ENCODE assay signal across 27 cellular contexts in the genomic region with DNA sequence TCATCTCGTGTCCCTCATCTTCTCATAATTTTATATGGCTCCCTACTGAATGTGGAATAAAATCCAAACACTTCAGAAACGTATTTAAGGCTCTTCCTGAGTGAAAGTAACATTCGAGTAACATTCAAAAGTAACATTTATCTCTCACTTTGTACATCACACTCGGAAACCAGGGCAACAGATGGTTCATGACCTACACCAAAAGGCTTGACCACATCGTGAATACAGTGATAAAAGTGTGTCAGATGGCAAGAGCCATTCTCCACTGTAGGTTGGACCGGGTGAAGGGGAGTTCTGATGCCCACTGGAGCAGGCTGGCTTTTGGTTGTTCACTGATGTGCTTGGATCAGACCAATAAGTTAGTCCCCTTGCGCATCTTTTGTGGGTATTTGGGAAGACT. TPM values are rescaled to one million over a fixed set of nuclear protein-coding genes. Genes with fewer than 3 reads are reported as not detected.
"Had no signal": no experiment of that assay in that cellular context is flagged by ENCODE, and none has a peak within 500 bp of the region (broad histone marks: within the 10 kb centered on the region; RNA-seq: fewer than 3 reads in every experiment).

No MANE protein-coding gene starts in this region.

- H3K9me3 ChIP-seq: left lung, lower lobe of right lung, neutrophil, right atrium auricular region, suprapubic skin, thoracic aorta, tibial nerve, vagina had no signal

- H3K36me3 ChIP-seq: left lung, lower lobe of right lung, neutrophil, right atrium auricular region, suprapubic skin, thoracic aorta, tibial nerve, vagina had no signal

- H3K27ac Mint-ChIP-seq: immature natural killer cell; naive thymus-derived CD8-positive, alpha-beta T cell; stimulated activated effector memory CD8-positive, alpha-beta T cell treated with anti-CD3 and anti-CD28 coated beads, Interleukin-12 subunit alpha, Interleukin-12 subunit beta, amount 100 ng/mL, for 72 hours; stimulated activated naive CD8-positive, alpha-beta T cell treated with anti-CD3 and anti-CD28 coated beads, Interleukin-15, Interleukin-2, amounts not matched to agents 100 ng/mL and 50 ng/mL, for 24 hours; type B pancreatic cell had no signal

- H3K9ac ChIP-seq: parathyroid adenoma had no signal

- H3K4me3 Mint-ChIP-seq: immature natural killer cell; naive thymus-derived CD8-positive, alpha-beta T cell; nephron; neural crest cell; stimulated activated effector memory CD8-positive, alpha-beta T cell treated with anti-CD3 and anti-CD28 coated beads, Interleukin-12 subunit alpha, Interleukin-12 subunit beta, amount 100 ng/mL, for 72 hours; stimulated activated naive CD8-positive, alpha-beta T cell treated with anti-CD3 and anti-CD28 coated beads, Interleukin-15, Interleukin-2, amounts not matched to agents 100 ng/mL and 50 ng/mL, for 24 hours; type B pancreatic cell had no signal

- H3K9me3 Mint-ChIP-seq: nephron; neural crest cell; stimulated activated naive CD8-positive, alpha-beta T cell treated with anti-CD3 and anti-CD28 coated beads, Interleukin-15, Interleukin-2, amounts not matched to agents 100 ng/mL and 50 ng/mL, for 24 hours; type B pancreatic cell had no signal

- ATAC-seq: left colon; left lung; lower lobe of right lung; naive thymus-derived CD8-positive, alpha-beta T cell; sciatic nerve; stimulated activated effector memory CD8-positive, alpha-beta T cell treated with anti-CD3 and anti-CD28 coated beads, Interleukin-12 subunit alpha, Interleukin-12 subunit beta, amount 100 ng/mL, for 72 hours had no signal

- FAIRE-seq: islet of Langerhans, kidney had no signal

- H3K27me3 Mint-ChIP-seq: stimulated activated naive CD8-positive, alpha-beta T cell treated with anti-CD3 and anti-CD28 coated beads, Interleukin-15, Interleukin-2, amounts not matched to agents 100 ng/mL and 50 ng/mL, for 24 hours had no signal

- DNase-seq: immature natural killer cell; kidney; left colon; left lung; lower lobe of right lung; mammary epithelial cell; mesenchymal stem cell; naive thymus-derived CD8-positive, alpha-beta T cell; occipital lobe; stimulated activated CD4-positive, alpha-beta T cell treated with anti-CD3 and anti-CD28 coated beads, Interleukin-1b, Interleukin-23, amount 100 ng/mL, for 48 hours; stimulated activated CD4-positive, alpha-beta T cell treated with anti-CD3 and anti-CD28 coated beads, Interleukin-2, amount 100 ng/mL, for 48 hours; stimulated activated naive CD4-positive, alpha-beta T cell had no signal

- H3K79me2 ChIP-seq: parathyroid adenoma had no signal

- H3K4me1 ChIP-seq: parathyroid adenoma, vagina had no signal

- H2AFZ ChIP-seq: parathyroid adenoma had no signal

- H3K4me1 Mint-ChIP-seq: immature natural killer cell; naive thymus-derived CD8-positive, alpha-beta T cell; stimulated activated effector memory CD8-positive, alpha-beta T cell treated with anti-CD3 and anti-CD28 coated beads, Interleukin-12 subunit alpha, Interleukin-12 subunit beta, amount 100 ng/mL, for 72 hours had no signal

- H3K36me3 Mint-ChIP-seq: immature natural killer cell; naive thymus-derived CD8-positive, alpha-beta T cell; stimulated activated effector memory CD8-positive, alpha-beta T cell treated with anti-CD3 and anti-CD28 coated beads, Interleukin-12 subunit alpha, Interleukin-12 subunit beta, amount 100 ng/mL, for 72 hours; type B pancreatic cell had no signal

- H3K27me3 ChIP-seq: left lung, right atrium auricular region, suprapubic skin, tibial nerve, vagina had no signal

- H3K27ac ChIP-seq: left lung, lower lobe of right lung, neutrophil, parathyroid adenoma, right atrium auricular region, skin epidermis, suprapubic skin, thoracic aorta, tibial nerve, vagina had no signal

- H3K4me3 ChIP-seq: left lung, lower lobe of right lung, right atrium auricular region, skin epidermis, suprapubic skin, thoracic aorta, tibial nerve, vagina had no signal

RNA-seq across cellular contexts. Expression of a gene that starts 5.6 kb away (rescaled TPM):
- total RNA-seq: naive thymus-derived CD8-positive, alpha-beta T cell had no signal
- polyA plus RNA-seq: immature natural killer cell; naive thymus-derived CD8-positive, alpha-beta T cell had no signal
